Comparison of ENCODE assay signal across 13 cellular contexts in genomic region chr4:101596786-101597185, GRCh38.
DNase-seq lines count a peak whose midpoint lies in the region; ATAC-seq lines count a peak whose summit lies in the region.
"Had no signal": no experiment of that assay in that cellular context is flagged by ENCODE, and none has a peak within 500 bp of the region (broad histone marks: within the 10 kb centered on the region; RNA-seq: fewer than 3 reads in every experiment).

No MANE protein-coding gene starts in this region.

- DNase-seq in medulla oblongata (ENCODE audit: extremely low spot score) (peak; percentile 11), NCI-H1105 treated with DMSO at 0.1 percent for 48 hours (lab: John Stamatoyannopoulos, UW) (no peak), mucosa of gallbladder (ENCODE audit: low spot score) (no peak)
- DNase-seq: activated CD8-positive, alpha-beta memory T cell treated with anti-CD3 and anti-CD28 coated beads, Interleukin-2, amount 50 U/mL, for 48 hours; endodermal cell; NCI-H1436 treated with DMSO at 0.1 percent for 48 hours; NCI-H748 treated with DMSO at 0.1 percent for 48 hours; occipital lobe had no signal

- peak; percentile 74 for ATAC-seq in GM18868 (IDR thresholded peaks at IDR 0.05; ENCODE audit: unreplicated experiment)
- ATAC-seq in GM21723 (IDR thresholded peaks at IDR 0.05; ENCODE audit: unreplicated experiment): peak; percentile 56
- ATAC-seq in HG03442 (IDR thresholded peaks at IDR 0.05; ENCODE audit: unreplicated experiment): peak; percentile 65
- no peak for ATAC-seq in HG03457 (IDR thresholded peaks at IDR 0.05; ENCODE audit: unreplicated experiment)
- no peak for ATAC-seq in GM21381 (IDR thresholded peaks at IDR 0.05; ENCODE audit: unreplicated experiment)

Comparison
In these comparisons a context has a peak if more than half of its experiments do, and no peak if none do; other contexts are left out.
1. ATAC-seq: peak in GM18868 (single experiment), GM21723 (single experiment) and HG03442 (single experiment); none in HG03457 (single experiment) and GM21381 (single experiment).